Comparison of ENCODE assay signal across 21 cellular contexts in the genomic region with DNA sequence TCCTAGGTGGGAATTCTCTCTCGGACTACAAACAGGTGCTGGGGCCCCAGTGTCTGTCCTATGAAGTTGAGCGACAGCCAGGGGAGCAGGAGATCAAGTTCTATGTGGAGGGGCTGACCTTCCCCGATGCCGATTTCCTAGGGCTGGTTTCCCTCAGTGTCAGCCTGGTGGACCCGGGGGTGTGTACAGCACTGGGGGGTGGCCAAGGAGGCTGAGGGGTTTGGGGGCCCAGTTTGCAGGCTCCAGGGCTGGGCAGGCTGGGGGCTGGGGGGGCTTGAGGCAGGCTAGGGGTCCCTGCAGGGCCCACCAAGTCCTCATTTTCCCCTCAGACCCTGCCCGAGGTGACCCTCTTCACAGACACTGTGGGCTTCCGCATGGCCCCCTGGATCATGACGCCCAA. TPM values are rescaled to one million over a fixed set of nuclear protein-coding genes. Genes with fewer than 3 reads are reported as not detected.
DNase-seq lines count a peak whose midpoint lies in the region; ATAC-seq, FAIRE-seq and TF ChIP-seq lines count a peak whose summit lies in the region.
"Had no signal": no experiment of that assay in that cellular context is flagged by ENCODE, and none has a peak within 500 bp of the region (broad histone marks: within the 10 kb centered on the region; RNA-seq: fewer than 3 reads in every experiment).

No MANE protein-coding gene starts in this region.

- no peak overlapping the region for H3K4ac ChIP-seq in H1 (replicated peaks; ENCODE audit: insufficient read length, low read depth, low read length)

- H3K27me3 ChIP-seq in PC-3 (ENCODE audit: low read length), result no peaks in the 10 kb centered on the region
- H3K27me3 ChIP-seq in H1 (replicated peaks in 1 of 4; ENCODE audit: control insufficient read depth in 3 of 4, extremely low read depth in 1 of 4, insufficient read depth in 3 of 4, low read length in 3 of 4), result no peaks in the 10 kb centered on the region; a peak in 1 of 7 replicates
- H3K27me3 ChIP-seq in mucosa of rectum (ENCODE audit: control insufficient read depth in 2 of 2, insufficient read depth in 2 of 2, low read length in 2 of 2), result no peaks in the 10 kb centered on the region
- no peaks in the 10 kb centered on the region for H3K27me3 ChIP-seq in A673 (replicated peaks; ENCODE audit: insufficient read depth, low read depth, low read length, poor library complexity)

- intact Hi-C loops in PC-3 (cut with micrococcal nuclease), result no loop called here
- intact Hi-C loops in A673 (cut with micrococcal nuclease; ENCODE audit: unreplicated experiment), result no loop called here

- H2AK5ac ChIP-seq in H1 (ENCODE audit: low read depth, low read length), result no peak overlapping the region

- POLR2A ChIA-PET in A549 (lab: Yijun Ruan, JAX), result no interaction called here
- POLR2A ChIA-PET in PC-3 (lab: Charles Lee; ENCODE audit: unreplicated experiment), result no interaction called here
- POLR2A ChIA-PET in H1 (lab: Charles Lee; ENCODE audit: partially characterized antibody), result interaction anchor here (1.1 to 1.4 kb wide), 2 partner anchors 11 to 14 kb away, joined by 3 read pairs; no protein-coding TSS in a partner anchor
- POLR2A ChIA-PET in A673 (lab: Charles Lee; ENCODE audit: low non-redundant PET), result interaction anchor here (0.7 kb wide), 1 partner anchor 1515 kb away, joined by 7 read pairs; no protein-coding TSS in a partner anchor

- no peak for TF ChIP-seq CTCF in A549 (IDR thresholded peaks at IDR 0.05)
- TF ChIP-seq CTCF in PC-3 (conservative IDR thresholded peaks at IDR 0.05; ENCODE audit: low read depth, low read length), result no peak
- TF ChIP-seq CTCF in H1 (IDR thresholded peaks at IDR 0.05; ENCODE audit: control extremely low read depth in 1 of 3, insufficient read depth in 1 of 3, low read depth in 1 of 3, low read length in 3 of 3), result no peak
- no peak for TF ChIP-seq CTCF in A673 (conservative IDR thresholded peaks at IDR 0.05; ENCODE audit: low read depth, low read length)

- TF ChIP-seq RAD21 in A549 (conservative IDR thresholded peaks at IDR 0.05 in 1 of 2, IDR thresholded peaks at IDR 0.05 in 1 of 2) (no peak), H1 (IDR thresholded peaks at IDR 0.05 in 1 of 2, conservative IDR thresholded peaks at IDR 0.05 in 1 of 2; ENCODE audit: low read depth in 2 of 2, low read length in 2 of 2) (no peak)

- H3K23ac ChIP-seq in H1 (ENCODE audit: insufficient read length), result no peak overlapping the region

- TF ChIP-seq EP300 in A549 (IDR thresholded peaks at IDR 0.05) (no peak), H1 (IDR thresholded peaks at IDR 0.05; ENCODE audit: borderline replicate concordance in 1 of 2, low read depth in 2 of 2, low read length in 2 of 2) (no peak)

- H4K20me1 ChIP-seq in PC-3 (ENCODE audit: low read length) (no peaks in the 10 kb centered on the region), H1 (replicated peaks in 1 of 2; ENCODE audit: control insufficient read depth in 1 of 2, insufficient read depth in 2 of 2, low read length in 2 of 2) (no peaks in the 10 kb centered on the region)

- no peaks in the 10 kb centered on the region for H3K23me2 ChIP-seq in H1 (ENCODE audit: low read depth, low read length)

- no peaks in the 10 kb centered on the region for H3K79me2 ChIP-seq in PC-3 (ENCODE audit: low read length)
- H3K79me2 ChIP-seq in H1 (ENCODE audit: control insufficient read depth in 1 of 2, insufficient read depth in 2 of 2, low read length in 2 of 2), result no peaks in the 10 kb centered on the region

- H2AFZ ChIP-seq in PC-3 (ENCODE audit: low read length), result no peak overlapping the region
- H2AFZ ChIP-seq in H1 (ENCODE audit: low read length), result no peak overlapping the region

- no peak overlapping the region for H3K4me2 ChIP-seq in A549
- no peak overlapping the region for H3K4me2 ChIP-seq in PC-3 (ENCODE audit: low read length)
- H3K4me2 ChIP-seq in H1 (ENCODE audit: insufficient read depth in 1 of 2, low read depth in 2 of 2, low read length in 2 of 2), result no peak overlapping the region

- H3K9me3 ChIP-seq in A549 (no peaks in the 10 kb centered on the region), PC-3 (ENCODE audit: low read length) (no peaks in the 10 kb centered on the region), H1 (ENCODE audit: insufficient read depth in 2 of 2, low read depth in 1 of 2, low read length in 1 of 2) (no peaks in the 10 kb centered on the region), mucosa of rectum (ENCODE audit: control insufficient read depth in 2 of 2, low read length in 2 of 2) (no peaks in the 10 kb centered on the region), A673 (ENCODE audit: low read depth, low read length, poor library complexity, severe bottlenecking) (no peaks in the 10 kb centered on the region)
- H3K9me3 ChIP-seq: Caco-2, HAP-1 had no signal

- H2BK120ac ChIP-seq in H1 (replicated peaks; ENCODE audit: low read depth, low read length), result no peak overlapping the region

- no TSS peak for BruUV-seq in PC-3 (replicated peaks; lab: Mats Ljungman, UMichigan)
- BruUV-seq in A673 (replicated peaks; lab: Mats Ljungman, UMichigan), result no TSS peak

- H3K27ac ChIP-seq in A549, result peak overlapping the region; percentile 56 to 100; a peak in 4 of 6 replicates
- peak overlapping the region; percentile 65 for H3K27ac ChIP-seq in PC-3 (ENCODE audit: low read length)
- no peak overlapping the region for H3K27ac ChIP-seq in H1 (ENCODE audit: low read depth, low read length)
- peak overlapping the region; percentile 77 to 91 for H3K27ac ChIP-seq in mucosa of rectum (ENCODE audit: low read depth in 2 of 2, low read length in 2 of 2)
- no peak overlapping the region for H3K27ac ChIP-seq in A673 (ENCODE audit: low read depth, low read length, poor library complexity, severe bottlenecking)
- H3K27ac ChIP-seq: HL-60 had no signal

- H2BK12ac ChIP-seq in H1 (ENCODE audit: low read depth, low read length), result no peak overlapping the region

- H3K9ac ChIP-seq in PC-3 (ENCODE audit: low read length) (peak overlapping the region; percentile 42; the same call in 1 of the 2 replicates), H1 (replicated peaks in 1 of 4; ENCODE audit: extremely low read depth in 1 of 4, low read depth in 3 of 4, low read length in 3 of 4) (no peak overlapping the region), mucosa of rectum (ENCODE audit: low read depth in 1 of 2, low read length in 2 of 2) (peak overlapping the region in 1 of 2 donors; percentile 78)

- H2BK15ac ChIP-seq in H1 (ENCODE audit: low read length), result no peak overlapping the region

- no peak overlapping the region for H4K5ac ChIP-seq in H1 (ENCODE audit: insufficient read length, low read depth, low read length)

- FAIRE-seq in A549 (lab: Jason Lieb, UNC) (no peak), H1 (lab: Jason Lieb, UNC) (no peak)
- FAIRE-seq: GM12892, GM19239 had no signal

- H4K91ac ChIP-seq in H1 (replicated peaks; ENCODE audit: insufficient read length, low read length), result peak overlapping the region; percentile 53

- 91% methylated on average over 4 of the region's 8 CpGs for WGBS in A549 (ENCODE audit: missing lambda C conversion rate)
- WGBS in H1 (ENCODE audit: extremely low coverage in 1 of 2, insufficient coverage in 1 of 2, insufficient read length in 1 of 2, insufficient replicate concordance in 2 of 2, low coverage in 1 of 2, low lambda C conversion rate in 2 of 2, missing lambda C conversion rate in 1 of 2), 2 experiments, result 76% methylated on average over 8 of the region's 8 CpGs; no CpG with 5 or more reads in 1 of the 2 experiments

- H3K4me3 ChIP-seq in A549 (no peak overlapping the region), PC-3 (ENCODE audit: low read length) (no peak overlapping the region), H1 (ENCODE audit: extremely low read depth in 1 of 4, insufficient read depth in 2 of 4, low read depth in 3 of 4, low read length in 4 of 4) (no peak overlapping the region), mucosa of rectum (ENCODE audit: low read length in 2 of 2) (peak overlapping the region in 1 of 2 donors; percentile 26), A673 (ENCODE audit: low read depth, low read length, poor library complexity, severe bottlenecking) (no peak overlapping the region)
- H3K4me3 ChIP-seq: HAP-1 had no signal

- no peaks in the 10 kb centered on the region for H3K36me3 ChIP-seq in PC-3 (ENCODE audit: low read depth, low read length)
- H3K36me3 ChIP-seq in H1 (ENCODE audit: control insufficient read depth in 2 of 4, insufficient read depth in 4 of 4, low read length in 3 of 4), result no peaks in the 10 kb centered on the region
- H3K36me3 ChIP-seq in mucosa of rectum (ENCODE audit: control insufficient read depth in 2 of 2, insufficient read depth in 2 of 2, low read length in 2 of 2), result no peaks in the 10 kb centered on the region
- no peaks in the 10 kb centered on the region for H3K36me3 ChIP-seq in A673 (ENCODE audit: insufficient read depth, low read length, poor library complexity, severe bottlenecking)
- H3K36me3 ChIP-seq: HAP-1 had no signal

- no peaks in the 10 kb centered on the region for H3K9me2 ChIP-seq in PC-3 (replicated peaks; ENCODE audit: low read length)

- peaks cover 5% of the 10 kb centered on the region for H3F3A ChIP-seq in PC-3 (ENCODE audit: low read length, unreplicated experiment)

- no peaks in the 10 kb centered on the region for H3K79me1 ChIP-seq in H1 (ENCODE audit: low read depth, low read length)

- TF ChIP-seq POLR2A in A549 (IDR thresholded peaks at IDR 0.05; ENCODE audit: low read length), result no peak
- TF ChIP-seq POLR2A in H1 (IDR thresholded peaks at IDR 0.05; ENCODE audit: control extremely low read depth in 1 of 2, low read depth in 2 of 2, low read length in 2 of 2), result no peak

- peaks cover 41% of the 10 kb centered on the region for H3K4me1 ChIP-seq in A549
- H3K4me1 ChIP-seq in PC-3 (ENCODE audit: insufficient read depth, low read length), result peaks cover 55% of the 10 kb centered on the region
- H3K4me1 ChIP-seq in H1 (replicated peaks in 1 of 4; ENCODE audit: control insufficient read depth in 3 of 4, insufficient read depth in 4 of 4, low read length in 3 of 4), result no peaks in the 10 kb centered on the region
- H3K4me1 ChIP-seq in mucosa of rectum (ENCODE audit: control insufficient read depth in 2 of 2, insufficient read depth in 2 of 2, low read length in 2 of 2), result peaks cover 25 to 35% of the 10 kb centered on the region in 2 donors
- H3K4me1 ChIP-seq in A673 (ENCODE audit: insufficient read depth, low read length, poor library complexity, severe bottlenecking), result peaks cover 26% of the 10 kb centered on the region
- H3K4me1 ChIP-seq: HAP-1 had no signal

- DNase-seq in A549 (ENCODE audit: low read depth in 1 of 2, low spot score in 1 of 2) (no peak), PC-3 (no peak), H1 (ENCODE audit: low read depth in 1 of 2, low spot score in 2 of 2) (no peak), NCI-H1694 (lab: John Stamatoyannopoulos, UW) (no peak), A673 (ENCODE audit: low spot score) (no peak), cerebellum (ENCODE audit: low spot score) (no peak), HuH-7 (ENCODE audit: low spot score) (no peak)
- DNase-seq: Caco-2; CD8-positive, alpha-beta memory T cell; DND-41; GDM1; GOT3; HFFc6 had no signal

- H3K14ac ChIP-seq in H1 (ENCODE audit: insufficient read length), result no peak overlapping the region

- no peak overlapping the region for H2BK20ac ChIP-seq in H1 (ENCODE audit: low read length)

- CTCF ChIA-PET in A549 (lab: Yijun Ruan, JAX) (interaction anchor here (0.7 to 1.0 kb wide), 2 partner anchors 8 to 103 kb away, joined by 4 read pairs; no protein-coding TSS in a partner anchor), PC-3 (lab: Charles Lee) (no interaction called here), H1 (lab: Charles Lee; ENCODE audit: partially characterized antibody) (interaction anchor here (0.8 to 4.2 kb wide), 4 partner anchors 8 to 153 kb away, joined by 3 to 23 read pairs (median 5); no protein-coding TSS in a partner anchor), A673 (lab: Charles Lee) (no interaction called here)

- H3K18ac ChIP-seq in H1 (ENCODE audit: extremely low read depth, low read length), result no peak overlapping the region

- H3K56ac ChIP-seq in H1 (replicated peaks; ENCODE audit: insufficient read length, low read depth, low read length), result no peak overlapping the region

- ATAC-seq in A549 (no peak), PC-3 (no peak)

- H2BK5ac ChIP-seq in H1 (ENCODE audit: low read depth, low read length), result no peak overlapping the region

- H4K8ac ChIP-seq in H1 (ENCODE audit: extremely low read depth, insufficient read depth, low read length), result no peak overlapping the region

RNA-seq across cellular contexts. Expression of gene PADI3, which starts 20.3 kb away (rescaled TPM):
- polyA plus RNA-seq in A549 (2011; rRNA removed), result 2.4 and 2.8 TPM in 2 replicates
- 1.4 and 1.6 TPM in 2 replicates for polyA plus RNA-seq in A549 (2012; cell fraction: cytosol; rRNA removed)
- 6.7 and 7.0 TPM in 2 replicates for polyA plus RNA-seq in A549 (2012; cell fraction: nucleus; rRNA removed)
- 0.99 to 1.5 TPM (median 1.4 TPM) in 3 replicates for polyA plus RNA-seq in A549 (2017; fragmentation: RNase III; extraction: RNeasy Plus Mini Kit Qiagen cat#74134 plus additional on column Dnase treatment)
- polyA minus RNA-seq in A549 (2011; rRNA and poly(A)+ RNA removed), result 3.8 and 4.4 TPM in 2 replicates
- 0.26 TPM in 1 of 2 replicates, not detected in the other for total RNA-seq in PC-3 (2014; rRNA removed)
- total RNA-seq in H1 (2021; fragmentation: NEBNext Ultra II Directional; extraction: Animal tissue kit (Norgen Biotek cat#: 25700)), result 0.37 and 0.44 TPM in 2 replicates
- polyA plus RNA-seq in H1 (2011; rRNA removed), result 0.94 and 1.9 TPM in 2 replicates
- polyA plus RNA-seq in H1 (2011; cell fraction: cytosol; rRNA removed), result 1.6 TPM
- 3.4 TPM for polyA plus RNA-seq in H1 (2011; cell fraction: nucleus; rRNA removed)
- 0.35 to 0.85 TPM (median 0.64 TPM) in 4 replicates for polyA plus RNA-seq in H1 (2012, experiment 1 of 2)
- 0.33 TPM for polyA plus RNA-seq in H1 (2012, experiment 2 of 2)
- polyA plus RNA-seq in H1 (2013, experiment 1 of 2), result 0.59 TPM
- 0.35 TPM for polyA plus RNA-seq in H1 (2013, experiment 2 of 2)
- 1.3 and 1.7 TPM in 2 replicates for polyA minus RNA-seq in H1 (2011; rRNA and poly(A)+ RNA removed)
- polyA minus RNA-seq in H1 (2011; cell fraction: cytosol; rRNA and poly(A)+ RNA removed), result 0.81 TPM
- 1.6 TPM for polyA minus RNA-seq in H1 (2011; cell fraction: nucleus; rRNA and poly(A)+ RNA removed)
- total RNA-seq in A673 (2021), result 0.26 and 0.39 TPM in 2 replicates
- total RNA-seq in cerebellum, result not detected
- total RNA-seq: Caco-2; CD8-positive, alpha-beta memory T cell had no signal
- polyA plus RNA-seq: BJ; CD14-positive monocyte; CD8-positive, alpha-beta memory T cell had no signal

RNA-seq across cellular contexts. Expression of gene PADI1, which starts 23.7 kb away (rescaled TPM):
- 1.1 and 1.4 TPM in 2 replicates for polyA plus RNA-seq in A549 (2011; rRNA removed)
- 1.4 and 1.6 TPM in 2 replicates for polyA plus RNA-seq in A549 (2012; cell fraction: cytosol; rRNA removed)
- 3.8 and 4.0 TPM in 2 replicates for polyA plus RNA-seq in A549 (2012; cell fraction: nucleus; rRNA removed)
- 1.7 to 2.3 TPM (median 2.0 TPM) in 3 replicates for polyA plus RNA-seq in A549 (2017; fragmentation: RNase III; extraction: RNeasy Plus Mini Kit Qiagen cat#74134 plus additional on column Dnase treatment)
- polyA minus RNA-seq in A549 (2011; rRNA and poly(A)+ RNA removed), result 0.92 and 1.5 TPM in 2 replicates
- 0.35 and 0.73 TPM in 2 replicates for total RNA-seq in PC-3 (2014; rRNA removed)
- 0.30 and 0.33 TPM in 2 replicates for total RNA-seq in H1 (2021; fragmentation: NEBNext Ultra II Directional; extraction: Animal tissue kit (Norgen Biotek cat#: 25700))
- polyA plus RNA-seq in H1 (2011; rRNA removed), result 0.20 and 0.38 TPM in 2 replicates
- polyA plus RNA-seq in H1 (2011; cell fraction: cytosol; rRNA removed), result 0.22 TPM
- polyA plus RNA-seq in H1 (2011; cell fraction: nucleus; rRNA removed), result 0.40 TPM
- polyA plus RNA-seq in H1 (2012, experiment 1 of 2), result 0.20 to 0.45 TPM (median 0.29 TPM) in 4 replicates
- 0.24 TPM for polyA plus RNA-seq in H1 (2012, experiment 2 of 2)
- polyA plus RNA-seq in H1 (2013, experiment 1 of 2), result 0.41 TPM
- 0.31 TPM for polyA plus RNA-seq in H1 (2013, experiment 2 of 2)
- 0.20 and 0.35 TPM in 2 replicates for polyA minus RNA-seq in H1 (2011; rRNA and poly(A)+ RNA removed)
- polyA minus RNA-seq in H1 (2011; cell fraction: cytosol; rRNA and poly(A)+ RNA removed), result not detected
- not detected for polyA minus RNA-seq in H1 (2011; cell fraction: nucleus; rRNA and poly(A)+ RNA removed)
- total RNA-seq in A673 (2021), result 0.56 and 0.72 TPM in 2 replicates
- total RNA-seq in cerebellum, result 0.18 TPM
- total RNA-seq: Caco-2; CD8-positive, alpha-beta memory T cell had no signal
- polyA plus RNA-seq: AG04450; CD14-positive monocyte; CD8-positive, alpha-beta memory T cell had no signal

Comparison
In these comparisons a context has a peak if more than half of its experiments do, and no peak if none do; other contexts are left out.
1. H3K27ac ChIP-seq: peak in A549 (2 of 2), PC-3 (single experiment) and mucosa of rectum (2 of 2); none in H1 (single experiment) and A673 (single experiment).
2. CTCF ChIA-PET loops: an anchor here in A549 (0.7 to 1.0 kb wide) and H1 (0.8 to 4.2 kb wide); none called in PC-3 and A673.
3. POLR2A ChIA-PET loops: an anchor here in H1 (1.1 to 1.4 kb wide) and A673 (0.7 kb wide); none called in A549 and PC-3.